Comparison of ENCODE assay signal across 15 cellular contexts in genomic region chr4:79906996-79907395, GRCh38.
"Had no signal": no experiment of that assay in that cellular context is flagged by ENCODE, and none has a peak within 500 bp of the region (broad histone marks: within the 10 kb centered on the region; RNA-seq: fewer than 3 reads in every experiment).

No MANE protein-coding gene starts in this region.

- H3K27me3 ChIP-seq: hepatocyte, stomach, testis, upper lobe of right lung had no signal

- H3K27ac Mint-ChIP-seq: activated CD4-positive, alpha-beta memory T cell treated with anti-CD3 and anti-CD28 coated beads, Interleukin-2, amount 10 ng/mL, durations not matched to agents 7 days and 5 days; activated CD4-positive, alpha-beta T cell treated with anti-CD3 and anti-CD28 coated beads for 36 hours; activated naive CD4-positive, alpha-beta T cell treated with anti-CD3 and anti-CD28 coated beads, Interleukin-2, amount 50 U/mL, for 24 hours had no signal

- H3K4me3 ChIP-seq: hepatocyte, stomach, testis, upper lobe of right lung had no signal

- H3K4me1 ChIP-seq: stomach, testis, upper lobe of right lung had no signal

- H3K27me3 Mint-ChIP-seq: activated CD4-positive, alpha-beta memory T cell treated with anti-CD3 and anti-CD28 coated beads, Interleukin-2, amount 10 ng/mL, durations not matched to agents 7 days and 5 days; activated CD4-positive, alpha-beta T cell treated with anti-CD3 and anti-CD28 coated beads for 36 hours; activated naive CD4-positive, alpha-beta T cell treated with anti-CD3 and anti-CD28 coated beads, Interleukin-2, amount 50 U/mL, for 24 hours; naive thymus-derived CD4-positive, alpha-beta T cell had no signal

- H3K27ac ChIP-seq: hepatocyte, stomach, testis, upper lobe of right lung had no signal

- ATAC-seq: activated CD4-positive, alpha-beta T cell treated with anti-CD3 and anti-CD28 coated beads for 36 hours; activated T-cell treated with anti-CD3 and anti-CD28 coated beads, Interleukin-2, amount 50 U/mL, for 4 hours; left lobe of liver; naive thymus-derived CD4-positive, alpha-beta T cell; upper lobe of right lung had no signal

- H3K9me3 ChIP-seq: stomach, testis, upper lobe of right lung had no signal

- H3K4me3 Mint-ChIP-seq: activated CD4-positive, alpha-beta memory T cell treated with anti-CD3 and anti-CD28 coated beads, Interleukin-2, amount 10 ng/mL, durations not matched to agents 7 days and 5 days; activated CD4-positive, alpha-beta T cell treated with anti-CD3 and anti-CD28 coated beads for 36 hours; activated naive CD4-positive, alpha-beta T cell treated with anti-CD3 and anti-CD28 coated beads, Interleukin-2, amount 50 U/mL, for 24 hours; activated T-cell treated with anti-CD3 and anti-CD28 coated beads, Interleukin-2, amount 50 U/mL, for 4 hours had no signal

- DNase-seq: activated CD4-positive, alpha-beta memory T cell treated with anti-CD3 and anti-CD28 coated beads, Interleukin-2, amount 10 ng/mL, durations not matched to agents 7 days and 5 days; activated CD4-positive, alpha-beta T cell treated with anti-CD3 and anti-CD28 coated beads for 36 hours; activated effector memory CD4-positive, alpha-beta T cell treated with Interleukin-2 at 50 U/mL for 16 hours; activated T-cell treated with anti-CD3 and anti-CD28 coated beads, Interleukin-2, amount 50 U/mL, for 4 hours; caudate nucleus; erythroblast; mammary epithelial cell; stimulated activated CD4-positive, alpha-beta T cell treated with anti-CD3 and anti-CD28 coated beads, Interleukin-1b, Interleukin-23, amount 100 ng/mL, for 48 hours; stomach; testis; upper lobe of right lung had no signal

- H3K9me3 Mint-ChIP-seq: activated CD4-positive, alpha-beta memory T cell treated with anti-CD3 and anti-CD28 coated beads, Interleukin-2, amount 10 ng/mL, durations not matched to agents 7 days and 5 days; activated T-cell treated with anti-CD3 and anti-CD28 coated beads, Interleukin-2, amount 50 U/mL, for 4 hours; naive thymus-derived CD4-positive, alpha-beta T cell had no signal
